8 cellular contexts compared by ENCODE assay signal in the genomic region with DNA sequence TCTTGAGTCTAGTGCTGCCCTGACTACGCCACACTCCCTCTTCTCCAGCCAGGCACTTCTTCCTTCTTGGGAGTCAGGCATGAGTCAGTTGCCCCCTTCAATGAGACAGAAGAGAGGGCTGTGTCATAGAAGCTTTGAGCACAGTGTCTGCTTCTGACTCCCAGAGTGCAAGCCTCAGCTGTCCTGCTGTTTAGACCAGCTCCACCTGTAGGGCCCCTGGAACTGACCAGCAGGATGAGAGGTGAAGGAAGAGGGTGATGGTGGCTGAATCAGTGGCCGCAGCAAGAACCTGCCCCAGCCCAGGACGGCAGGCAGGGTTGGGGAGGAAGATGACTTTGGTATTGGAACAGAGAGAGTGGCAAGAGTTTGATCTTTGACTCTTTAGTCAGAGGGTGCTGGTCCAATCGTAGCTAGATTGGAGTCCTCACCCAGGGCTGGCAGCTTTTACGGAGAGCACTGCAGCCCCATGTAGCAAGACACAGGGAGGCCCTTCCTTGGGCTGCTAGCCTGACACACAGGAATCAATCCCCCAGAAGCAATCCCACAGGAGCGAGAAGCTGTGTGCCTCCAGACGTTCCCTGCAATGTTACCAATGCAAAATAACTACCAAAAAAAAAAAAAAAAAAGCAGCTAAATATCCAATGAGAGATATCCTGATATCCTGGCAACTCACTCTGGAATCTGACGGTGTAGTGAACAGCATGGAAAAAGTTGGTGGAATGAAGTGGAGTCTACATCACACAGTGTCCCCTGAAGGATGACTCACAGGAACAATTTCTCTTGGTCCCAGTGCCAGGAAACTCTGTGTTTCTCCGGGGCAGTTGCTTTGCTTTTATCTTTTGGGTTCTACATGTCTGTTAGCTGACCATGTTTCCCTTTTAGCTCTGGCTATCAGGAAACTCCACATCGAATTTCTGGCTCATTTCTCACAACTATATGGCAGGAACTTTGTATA. TPM values are rescaled to one million over a fixed set of nuclear protein-coding genes. Genes with fewer than 3 reads are reported as not detected.
DNase-seq lines count a peak whose midpoint lies in the region; ATAC-seq and TF ChIP-seq lines count a peak whose summit lies in the region.
"Had no signal": no experiment of that assay in that cellular context is flagged by ENCODE, and none has a peak within 500 bp of the region (broad histone marks: within the 10 kb centered on the region; RNA-seq: fewer than 3 reads in every experiment).

No MANE protein-coding gene starts in this region.

- H3K27me3 Mint-ChIP-seq in osteocyte (ENCODE audit: unreplicated experiment): no peaks in the 10 kb centered on the region
- H3K27me3 Mint-ChIP-seq: activated naive CD8-positive, alpha-beta T cell treated with anti-CD3 and anti-CD28 coated beads, Interleukin-2, amount 50 U/mL, for 24 hours had no signal

- no peaks in the 10 kb centered on the region for H3K36me3 Mint-ChIP-seq in osteocyte (ENCODE audit: unreplicated experiment)

- H3K9me3 Mint-ChIP-seq in osteocyte (ENCODE audit: unreplicated experiment): no peaks in the 10 kb centered on the region
- H3K9me3 Mint-ChIP-seq: activated naive CD8-positive, alpha-beta T cell treated with anti-CD3 and anti-CD28 coated beads, Interleukin-2, amount 50 U/mL, for 24 hours had no signal

- H3K4me3 Mint-ChIP-seq in osteocyte (ENCODE audit: unreplicated experiment): no peak overlapping the region
- H3K4me3 Mint-ChIP-seq: activated naive CD8-positive, alpha-beta T cell treated with anti-CD3 and anti-CD28 coated beads, Interleukin-2, amount 50 U/mL, for 24 hours had no signal

- ATAC-seq in GM18511 (IDR thresholded peaks at IDR 0.05; ENCODE audit: unreplicated experiment): no peak
- ATAC-seq in HG02981 (IDR thresholded peaks at IDR 0.05; ENCODE audit: unreplicated experiment): no peak
- no peak for ATAC-seq in GM21381 (IDR thresholded peaks at IDR 0.05; ENCODE audit: unreplicated experiment)
- ATAC-seq: activated naive CD8-positive, alpha-beta T cell treated with anti-CD3 and anti-CD28 coated beads, Interleukin-2, amount 50 U/mL, for 24 hours had no signal

- TF ChIP-seq CTCF in osteocyte (IDR thresholded peaks at IDR 0.05): no peak

- peak overlapping the region; percentile 91 for H3K27ac Mint-ChIP-seq in osteocyte (ENCODE audit: unreplicated experiment)
- H3K27ac Mint-ChIP-seq: activated naive CD8-positive, alpha-beta T cell treated with anti-CD3 and anti-CD28 coated beads, Interleukin-2, amount 50 U/mL, for 24 hours had no signal

- DNase-seq in GOT3 (lab: John Stamatoyannopoulos, UW) (peak; percentile 8), dedifferentiated amniotic fluid mesenchymal stem cell (ENCODE audit: extremely low spot score) (peak; percentile 77), osteocyte (ENCODE audit: extremely low spot score, unreplicated experiment) (no peak)
- DNase-seq: activated naive CD8-positive, alpha-beta T cell treated with anti-CD3 and anti-CD28 coated beads, Interleukin-2, amount 50 U/mL, for 24 hours; NCI-H2081 had no signal

- peaks cover 34% of the 10 kb centered on the region for H3K4me1 Mint-ChIP-seq in osteocyte (ENCODE audit: unreplicated experiment)
- H3K4me1 Mint-ChIP-seq: activated naive CD8-positive, alpha-beta T cell treated with anti-CD3 and anti-CD28 coated beads, Interleukin-2, amount 50 U/mL, for 24 hours had no signal

RNA-seq across cellular contexts. Expression of gene C10orf62, which starts 6.9 kb away (rescaled TPM):
- total RNA-seq in osteocyte: not detected in 2 replicates

RNA-seq across cellular contexts. Expression of gene HOGA1, which starts 12.2 kb away (rescaled TPM):
- total RNA-seq in osteocyte: not detected in 2 replicates

RNA-seq across cellular contexts. Expression of gene ANKRD2, which starts 23.8 kb away (rescaled TPM):
- not detected in 2 replicates for total RNA-seq in osteocyte

RNA-seq across cellular contexts. Expression of gene MORN4, which starts 36.9 kb away (rescaled TPM):
- total RNA-seq in osteocyte: 13.1 and 13.3 TPM in 2 replicates

RNA-seq across cellular contexts. Expression of gene PI4K2A, which starts 44.1 kb away (rescaled TPM):
- 22.0 and 22.1 TPM in 2 replicates for total RNA-seq in osteocyte
